In genomic region chr7:149813254-149814035, GRCh38 we compare ENCODE assay signal across 24 cellular contexts.
"Had no signal": no experiment of that assay in that cellular context is flagged by ENCODE, and none has a peak within 500 bp of the region (broad histone marks: within the 10 kb centered on the region; RNA-seq: fewer than 3 reads in every experiment).

No MANE protein-coding gene starts in this region.

- H3K4me2 ChIP-seq: neural progenitor cell had no signal

- H3K27ac Mint-ChIP-seq: nephron; neural progenitor cell; stimulated activated effector memory CD8-positive, alpha-beta T cell treated with anti-CD3 and anti-CD28 coated beads, Interleukin-12 subunit alpha, Interleukin-12 subunit beta, amount 100 ng/mL, for 72 hours had no signal

- H3K27ac ChIP-seq: gastrocnemius medialis, neural progenitor cell, pancreas, sigmoid colon, thoracic aorta, tibial nerve, upper lobe of right lung, uterus had no signal

- H3K4me3 Mint-ChIP-seq: naive thymus-derived CD4-positive, alpha-beta T cell; nephron; stimulated activated effector memory CD8-positive, alpha-beta T cell treated with anti-CD3 and anti-CD28 coated beads, Interleukin-12 subunit alpha, Interleukin-12 subunit beta, amount 100 ng/mL, for 72 hours had no signal

- H3K27me3 Mint-ChIP-seq: naive thymus-derived CD4-positive, alpha-beta T cell had no signal

- H3K36me3 ChIP-seq: gastrocnemius medialis, neural progenitor cell, pancreas, sigmoid colon, thoracic aorta, tibial nerve, upper lobe of right lung, uterus had no signal

- H3K27me3 ChIP-seq: gastrocnemius medialis, neural progenitor cell, pancreas, sigmoid colon, upper lobe of right lung, uterus had no signal

- H3K4me1 Mint-ChIP-seq: nephron, neural progenitor cell had no signal

- H3K9ac ChIP-seq: neural progenitor cell had no signal

- ATAC-seq: gastrocnemius medialis; left lobe of liver; naive thymus-derived CD4-positive, alpha-beta T cell; pancreas; stimulated activated effector memory CD8-positive, alpha-beta T cell treated with anti-CD3 and anti-CD28 coated beads, Interleukin-12 subunit alpha, Interleukin-12 subunit beta, amount 100 ng/mL, for 72 hours; upper lobe of right lung had no signal

- H3K4me3 ChIP-seq: gastrocnemius medialis, lung, neural progenitor cell, pancreas, sigmoid colon, thoracic aorta, tibial nerve, upper lobe of right lung, uterus had no signal

- H3K4me1 ChIP-seq: gastrocnemius medialis, pancreas, sigmoid colon, tibial nerve, upper lobe of right lung, uterus had no signal

- H3K9me3 Mint-ChIP-seq: nephron; neural progenitor cell; stimulated activated effector memory CD8-positive, alpha-beta T cell treated with anti-CD3 and anti-CD28 coated beads, Interleukin-12 subunit alpha, Interleukin-12 subunit beta, amount 100 ng/mL, for 72 hours had no signal

- DNase-seq: cerebellar nuclear complex; cortex of kidney; foreskin fibroblast; gastrocnemius medialis; head of caudate nucleus; kidney; mesenchymal stem cell; midbrain; naive thymus-derived CD4-positive, alpha-beta T cell; nucleus accumbens; sigmoid colon; stimulated activated CD4-positive, alpha-beta T cell treated with anti-CD3 and anti-CD28 coated beads, Interleukin-2, amount 100 ng/mL, for 24 hours; stimulated activated CD4-positive, alpha-beta T cell treated with anti-CD3 and anti-CD28 coated beads, Interleukin-4, amount 100 ng/mL, for 24 hours; stimulated activated naive CD4-positive, alpha-beta T cell treated with Interleukin-2 at 50 U/mL for 16 hours; upper lobe of right lung; uterus had no signal

- H3K9me3 ChIP-seq: gastrocnemius medialis, pancreas, sigmoid colon, thoracic aorta, tibial nerve, upper lobe of right lung, uterus had no signal
